In genomic region chr3:149055575-149055974, GRCh38 we compare ENCODE assay signal across 1 cellular context.
TF ChIP-seq lines count a peak whose summit lies in the region.

No MANE protein-coding gene starts in this region.

TF ChIP-seq in GM23338, 12 proteins besides CTCF, POLR2A, EP300 and RAD21 (continued from another document):
- TF ChIP-seq, protein P1, sequence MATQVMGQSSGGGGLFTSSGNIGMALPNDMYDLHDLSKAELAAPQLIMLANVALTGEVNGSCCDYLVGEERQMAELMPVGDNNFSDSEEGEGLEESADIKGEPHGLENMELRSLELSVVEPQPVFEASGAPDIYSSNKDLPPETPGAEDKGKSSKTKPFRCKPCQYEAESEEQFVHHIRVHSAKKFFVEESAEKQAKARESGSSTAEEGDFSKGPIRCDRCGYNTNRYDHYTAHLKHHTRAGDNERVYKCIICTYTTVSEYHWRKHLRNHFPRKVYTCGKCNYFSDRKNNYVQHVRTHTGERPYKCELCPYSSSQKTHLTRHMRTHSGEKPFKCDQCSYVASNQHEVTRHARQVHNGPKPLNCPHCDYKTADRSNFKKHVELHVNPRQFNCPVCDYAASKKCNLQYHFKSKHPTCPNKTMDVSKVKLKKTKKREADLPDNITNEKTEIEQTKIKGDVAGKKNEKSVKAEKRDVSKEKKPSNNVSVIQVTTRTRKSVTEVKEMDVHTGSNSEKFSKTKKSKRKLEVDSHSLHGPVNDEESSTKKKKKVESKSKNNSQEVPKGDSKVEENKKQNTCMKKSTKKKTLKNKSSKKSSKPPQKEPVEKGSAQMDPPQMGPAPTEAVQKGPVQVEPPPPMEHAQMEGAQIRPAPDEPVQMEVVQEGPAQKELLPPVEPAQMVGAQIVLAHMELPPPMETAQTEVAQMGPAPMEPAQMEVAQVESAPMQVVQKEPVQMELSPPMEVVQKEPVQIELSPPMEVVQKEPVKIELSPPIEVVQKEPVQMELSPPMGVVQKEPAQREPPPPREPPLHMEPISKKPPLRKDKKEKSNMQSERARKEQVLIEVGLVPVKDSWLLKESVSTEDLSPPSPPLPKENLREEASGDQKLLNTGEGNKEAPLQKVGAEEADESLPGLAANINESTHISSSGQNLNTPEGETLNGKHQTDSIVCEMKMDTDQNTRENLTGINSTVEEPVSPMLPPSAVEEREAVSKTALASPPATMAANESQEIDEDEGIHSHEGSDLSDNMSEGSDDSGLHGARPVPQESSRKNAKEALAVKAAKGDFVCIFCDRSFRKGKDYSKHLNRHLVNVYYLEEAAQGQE (IDR thresholded peaks at IDR 0.05; ENCODE audit: unreplicated experiment): no peak
TF ChIP-seq in GM23338: peak in this region for 1.
